In the genomic region with DNA sequence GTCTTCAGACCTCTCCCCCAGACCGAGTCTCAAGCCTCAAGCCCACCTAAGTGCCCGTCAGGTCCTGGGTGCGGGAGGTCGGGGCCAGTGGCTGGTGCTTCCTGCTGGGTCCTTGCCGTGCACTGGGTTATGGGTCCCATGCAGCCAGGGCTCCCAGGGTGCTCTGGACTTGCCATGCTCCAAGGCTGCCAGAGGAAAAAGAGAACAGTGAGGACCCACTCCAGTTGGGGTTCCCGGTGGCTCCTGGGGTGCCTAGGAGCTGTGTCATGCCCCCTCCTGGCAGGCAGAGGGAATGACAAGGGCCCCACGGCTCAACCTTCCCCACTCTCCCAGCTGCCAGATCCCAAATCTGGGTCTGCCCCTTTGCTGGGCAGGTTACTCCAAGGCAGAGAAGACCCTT, we compare ENCODE assay signal across 12 cellular contexts. TPM values are rescaled to one million over a fixed set of nuclear protein-coding genes. Genes with fewer than 3 reads are reported as not detected.
DNase-seq lines count a peak whose midpoint lies in the region; ATAC-seq, FAIRE-seq and TF ChIP-seq lines count a peak whose summit lies in the region.
"Had no signal": no experiment of that assay in that cellular context is flagged by ENCODE, and none has a peak within 500 bp of the region (broad histone marks: within the 10 kb centered on the region; RNA-seq: fewer than 3 reads in every experiment).

No MANE protein-coding gene starts in this region.

- H3K9me3 Mint-ChIP-seq in activated CD4-positive, alpha-beta T cell treated with anti-CD3 and anti-CD28 coated beads, Interleukin-2, amount 10 ng/mL, durations not matched to agents 7 days and 5 days, result peaks cover 10% of the 10 kb centered on the region
- H3K9me3 Mint-ChIP-seq in IgD-negative memory B cell, result peaks cover 0 to 2% (median 0%) of the 10 kb centered on the region in 3 donors

- H3K4me3 ChIP-seq in choroid plexus epithelial cell (ENCODE audit: low read depth, low read length) (no peak overlapping the region), osteoblast (ENCODE audit: insufficient read depth, low read length) (no peak overlapping the region), small intestine (ENCODE audit: low read depth in 1 of 2, low read length in 2 of 2) (no peak overlapping the region)
- H3K4me3 ChIP-seq: BLaER1, gastrocnemius medialis had no signal

- DNase-seq in activated CD4-positive, alpha-beta T cell treated with anti-CD3 and anti-CD28 coated beads, Interleukin-2, amount 10 ng/mL, durations not matched to agents 7 days and 5 days, result no peak
- DNase-seq in activated CD4-positive, alpha-beta T cell treated with anti-CD3 and anti-CD28 coated beads, Interleukin-2, amount 50 U/mL, for 4 hours, result no peak
- DNase-seq in choroid plexus epithelial cell (ENCODE audit: low read depth) (no peak), osteoblast (ENCODE audit: insufficient read length, low spot score, missing footprints) (peak; percentile 80), small intestine (no peak)
- DNase-seq: gastrocnemius medialis, nucleus accumbens had no signal

- H3K9me3 ChIP-seq in osteoblast (ENCODE audit: low read depth, low read length) (peaks cover 2% of the 10 kb centered on the region), small intestine (ENCODE audit: control insufficient read depth, low read depth) (no peaks in the 10 kb centered on the region)
- H3K9me3 ChIP-seq: gastrocnemius medialis had no signal

- peak overlapping the region; percentile 11 for H3K4me3 Mint-ChIP-seq in activated CD4-positive, alpha-beta T cell treated with anti-CD3 and anti-CD28 coated beads, Interleukin-2, amount 10 ng/mL, durations not matched to agents 7 days and 5 days
- peak overlapping the region in 1 of 4 donors; percentile 88 for H3K4me3 Mint-ChIP-seq in IgD-negative memory B cell

- H3K27me3 ChIP-seq in osteoblast (ENCODE audit: insufficient read depth, low read length) (peaks cover 2% of the 10 kb centered on the region), small intestine (ENCODE audit: control insufficient read depth in 2 of 2, insufficient read depth in 2 of 2, low read length in 2 of 2) (no peaks in the 10 kb centered on the region)
- H3K27me3 ChIP-seq: BLaER1, gastrocnemius medialis had no signal

- FAIRE-seq in small intestine (lab: Jason Lieb, UNC), result no peak

- TF ChIP-seq CTCF in choroid plexus epithelial cell (conservative IDR thresholded peaks at IDR 0.05; ENCODE audit: low read depth, low read length) (peak; percentile 43), osteoblast (IDR thresholded peaks at IDR 0.05; ENCODE audit: extremely low read depth, low read depth, low read length) (peak; percentile 34)

- H3K4me2 ChIP-seq in osteoblast (ENCODE audit: insufficient read depth, low read length), result no peak overlapping the region
- H3K4me2 ChIP-seq: BLaER1 had no signal

- peaks cover 57% of the 10 kb centered on the region for H3K4me1 Mint-ChIP-seq in activated CD4-positive, alpha-beta T cell treated with anti-CD3 and anti-CD28 coated beads, Interleukin-2, amount 10 ng/mL, durations not matched to agents 7 days and 5 days
- peaks cover 16 to 35% (median 29%) of the 10 kb centered on the region in 3 donors for H3K4me1 Mint-ChIP-seq in IgD-negative memory B cell

- no peaks in the 10 kb centered on the region for H3K79me2 ChIP-seq in osteoblast (ENCODE audit: insufficient read depth, low read length)

- POLR2A ChIA-PET in activated CD4-positive, alpha-beta T cell treated with anti-CD3 and anti-CD28 coated beads, Interleukin-2, amount 10 ng/mL, durations not matched to agents 7 days and 5 days (lab: Charles Lee), result interaction anchor here (1.4 kb wide), 1 partner anchor 10 kb away, joined by 3 read pairs; no protein-coding TSS in a partner anchor

- no peaks in the 10 kb centered on the region for H3K4me1 ChIP-seq in osteoblast (ENCODE audit: insufficient read depth, low read length)
- H3K4me1 ChIP-seq in small intestine (ENCODE audit: control insufficient read depth in 2 of 2, insufficient read depth in 1 of 2, low read depth in 1 of 2, low read length in 1 of 2), result no peaks in the 10 kb centered on the region
- H3K4me1 ChIP-seq: gastrocnemius medialis had no signal

- no peaks in the 10 kb centered on the region for H3K27me3 Mint-ChIP-seq in activated CD4-positive, alpha-beta T cell treated with anti-CD3 and anti-CD28 coated beads, Interleukin-2, amount 10 ng/mL, durations not matched to agents 7 days and 5 days
- H3K27me3 Mint-ChIP-seq in IgD-negative memory B cell, result peaks cover 2% of the 10 kb centered on the region

- ATAC-seq in HG03175 (IDR thresholded peaks at IDR 0.05; ENCODE audit: unreplicated experiment) (no peak), HG02870 (IDR thresholded peaks at IDR 0.05; ENCODE audit: unreplicated experiment) (no peak)

- H3K27ac ChIP-seq in osteoblast (ENCODE audit: low read depth, low read length) (no peak overlapping the region), small intestine (ENCODE audit: low read depth in 1 of 2, low read length in 1 of 2) (no peak overlapping the region)
- H3K27ac ChIP-seq: BLaER1, gastrocnemius medialis had no signal

- 69 to 75% (median 71%) methylated on average over 7 of the region's 7 CpGs for WGBS in small intestine, 3 donors

- peaks cover 79% of the 10 kb centered on the region for H3K36me3 Mint-ChIP-seq in activated CD4-positive, alpha-beta T cell treated with anti-CD3 and anti-CD28 coated beads, Interleukin-2, amount 10 ng/mL, durations not matched to agents 7 days and 5 days (ENCODE audit: low read depth)
- peaks cover 14% of the 10 kb centered on the region for H3K36me3 Mint-ChIP-seq in IgD-negative memory B cell

- H2AFZ ChIP-seq in osteoblast (ENCODE audit: low read length), result no peak overlapping the region

- no peaks in the 10 kb centered on the region for H4K20me1 ChIP-seq in osteoblast (ENCODE audit: insufficient read depth, low read length)

- CTCF ChIA-PET in activated CD4-positive, alpha-beta T cell treated with anti-CD3 and anti-CD28 coated beads, Interleukin-2, amount 10 ng/mL, durations not matched to agents 7 days and 5 days (lab: Charles Lee), result interaction anchor here (0.7 to 12.2 kb wide), 4 partner anchors 9 to 308 kb away, joined by 3 to 224 read pairs (median 5); a partner anchor contains a TSS

- H3K27ac Mint-ChIP-seq in activated CD4-positive, alpha-beta T cell treated with anti-CD3 and anti-CD28 coated beads, Interleukin-2, amount 10 ng/mL, durations not matched to agents 7 days and 5 days, result peak overlapping the region; percentile 80
- peak overlapping the region in 2 of 3 donors; percentile 45 to 46 for H3K27ac Mint-ChIP-seq in IgD-negative memory B cell

- no peaks in the 10 kb centered on the region for H3K36me3 ChIP-seq in osteoblast (ENCODE audit: insufficient read depth, low read length)
- H3K36me3 ChIP-seq in small intestine (ENCODE audit: control insufficient read depth in 2 of 2, insufficient read depth in 2 of 2, low read length in 2 of 2), result no peaks in the 10 kb centered on the region
- H3K36me3 ChIP-seq: gastrocnemius medialis had no signal

RNA-seq across cellular contexts. Expression of a gene that starts 3.8 kb away (rescaled TPM):
- total RNA-seq in activated CD4-positive, alpha-beta T cell treated with anti-CD3 and anti-CD28 coated beads, Interleukin-2, amount 10 ng/mL, durations not matched to agents 7 days and 5 days, result 10 to 100 TPM; 83.9 to 98.5 TPM
- polyA plus RNA-seq in IgD-negative memory B cell, result 44.6 TPM
- not detected in 2 replicates for total RNA-seq in osteoblast
- 1 to 10 TPM in 2 of 3 donors, under 1 TPM in 1; 0.22 to 3.0 (median 1.0) TPM for polyA plus RNA-seq in small intestine
- total RNA-seq: RPMI7951 had no signal

RNA-seq across cellular contexts. Expression of a gene that starts 16.1 kb away (rescaled TPM):
- 1 to 10 TPM; 3.3 to 3.8 TPM for total RNA-seq in activated CD4-positive, alpha-beta T cell treated with anti-CD3 and anti-CD28 coated beads, Interleukin-2, amount 10 ng/mL, durations not matched to agents 7 days and 5 days
- polyA plus RNA-seq in IgD-negative memory B cell (0.86 TPM), small intestine (under 1 TPM in 2 of 3 donors, not detected in 1; 0.54 to 0.58 TPM)
- under 0.01 and 0.29 TPM in 2 replicates for total RNA-seq in osteoblast

Comparison
In these comparisons a context has a peak if more than half of its experiments do, and no peak if none do; other contexts are left out.
1. RNA of a gene that starts 3.8 kb away (total RNA-seq): 83.9 to 98.5 TPM in activated CD4-positive, alpha-beta T cell treated with anti-CD3 and anti-CD28 coated beads, Interleukin-2, amount 10 ng/mL, durations not matched to agents 7 days and 5 days; not detected in osteoblast; every median in the first group is over 10 times any median in the second.